In genomic region chr3:24237971-24238767, GRCh38 we compare ENCODE assay signal across 8 cellular contexts.
DNase-seq lines count a peak whose midpoint lies in the region; ATAC-seq and TF ChIP-seq lines count a peak whose summit lies in the region.

No MANE protein-coding gene starts in this region.

- no peaks in the 10 kb centered on the region for H3F3A ChIP-seq in neural progenitor cell (ENCODE audit: low read depth)

- H3K4me1 ChIP-seq in neural progenitor cell = peaks cover 5% of the 10 kb centered on the region

- TF ChIP-seq CTCF in fibroblast of the aortic adventitia (IDR thresholded peaks at IDR 0.05; ENCODE audit: insufficient read depth, low read length) (peak; percentile 80), neural progenitor cell (IDR thresholded peaks at IDR 0.05) (peak; percentile 73)

- no peak overlapping the region for H3K4me3 Mint-ChIP-seq in activated CD4-positive, alpha-beta T cell treated with anti-CD3 and anti-CD28 coated beads, Interleukin-2, amount 10 ng/mL, durations not matched to agents 24 days and 14 days
- no peak overlapping the region for H3K4me3 Mint-ChIP-seq in neural progenitor cell

- H3K9me3 ChIP-seq in neural progenitor cell (ENCODE audit: low read depth) = no peaks in the 10 kb centered on the region

- no peaks in the 10 kb centered on the region for H3K36me3 Mint-ChIP-seq in activated CD4-positive, alpha-beta T cell treated with anti-CD3 and anti-CD28 coated beads, Interleukin-2, amount 10 ng/mL, durations not matched to agents 24 days and 14 days (ENCODE audit: low read depth)
- H3K36me3 Mint-ChIP-seq in neural progenitor cell = no peaks in the 10 kb centered on the region

- no peaks in the 10 kb centered on the region for H3K79me2 ChIP-seq in neural progenitor cell (ENCODE audit: low read depth)

- H3K27ac ChIP-seq in neural progenitor cell = no peak overlapping the region

- intact Hi-C loops in activated CD4-positive, alpha-beta T cell treated with anti-CD3 and anti-CD28 coated beads, Interleukin-2, amount 10 ng/mL, durations not matched to agents 24 days and 14 days (cut with micrococcal nuclease) = loop anchor here (1.0 to 2.0 kb wide), 3 partner anchors 51 to 349 kb away; no protein-coding TSS in a partner anchor

- H3K9ac ChIP-seq in neural progenitor cell = no peak overlapping the region

- H3K4me1 Mint-ChIP-seq in activated CD4-positive, alpha-beta T cell treated with anti-CD3 and anti-CD28 coated beads, Interleukin-2, amount 10 ng/mL, durations not matched to agents 24 days and 14 days = no peaks in the 10 kb centered on the region
- peaks cover 13% of the 10 kb centered on the region for H3K4me1 Mint-ChIP-seq in neural progenitor cell

- H3K27ac Mint-ChIP-seq in activated CD4-positive, alpha-beta T cell treated with anti-CD3 and anti-CD28 coated beads, Interleukin-2, amount 10 ng/mL, durations not matched to agents 24 days and 14 days = no peak overlapping the region
- no peak overlapping the region for H3K27ac Mint-ChIP-seq in neural progenitor cell

- H3K36me3 ChIP-seq in neural progenitor cell = no peaks in the 10 kb centered on the region

- H3K4me3 ChIP-seq in fibroblast of the aortic adventitia (ENCODE audit: low read depth, low read length) (no peak overlapping the region), neural progenitor cell (no peak overlapping the region)

- H4K20me1 ChIP-seq in neural progenitor cell (ENCODE audit: low read depth) = no peaks in the 10 kb centered on the region

- ATAC-seq in GM18868 (IDR thresholded peaks at IDR 0.05; ENCODE audit: unreplicated experiment) (peak; percentile 75), HG03025 (IDR thresholded peaks at IDR 0.05; ENCODE audit: low FRiP score, unreplicated experiment) (peak; percentile 87)

- H3K27me3 ChIP-seq in neural progenitor cell = no peaks in the 10 kb centered on the region

- no peak overlapping the region for H3K4me2 ChIP-seq in neural progenitor cell

- H3K9me3 Mint-ChIP-seq in activated CD4-positive, alpha-beta T cell treated with anti-CD3 and anti-CD28 coated beads, Interleukin-2, amount 10 ng/mL, durations not matched to agents 24 days and 14 days = no peaks in the 10 kb centered on the region
- no peaks in the 10 kb centered on the region for H3K9me3 Mint-ChIP-seq in neural progenitor cell

- DNase-seq in COR-L47 (lab: John Stamatoyannopoulos, UW) (peak; percentile 13), NCI-H2107 (lab: John Stamatoyannopoulos, UW) (peak; percentile 10), fibroblast of the aortic adventitia (ENCODE audit: low read depth) (peak; percentile 92), neural progenitor cell (ENCODE audit: low spot score) (peak; percentile 80), NCI-H1048 (lab: John Stamatoyannopoulos, UW) (no peak)
- peak; percentile 77 for DNase-seq in activated CD4-positive, alpha-beta T cell treated with anti-CD3 and anti-CD28 coated beads, Interleukin-2, amount 10 ng/mL, durations not matched to agents 24 days and 14 days

- H3K27me3 Mint-ChIP-seq in activated CD4-positive, alpha-beta T cell treated with anti-CD3 and anti-CD28 coated beads, Interleukin-2, amount 10 ng/mL, durations not matched to agents 24 days and 14 days = peaks cover 6% of the 10 kb centered on the region
- peaks cover 4% of the 10 kb centered on the region for H3K27me3 Mint-ChIP-seq in neural progenitor cell (ENCODE audit: insufficient read depth, low read depth)

- no peak overlapping the region for H2AFZ ChIP-seq in neural progenitor cell (replicated peaks)
